In the genomic region with DNA sequence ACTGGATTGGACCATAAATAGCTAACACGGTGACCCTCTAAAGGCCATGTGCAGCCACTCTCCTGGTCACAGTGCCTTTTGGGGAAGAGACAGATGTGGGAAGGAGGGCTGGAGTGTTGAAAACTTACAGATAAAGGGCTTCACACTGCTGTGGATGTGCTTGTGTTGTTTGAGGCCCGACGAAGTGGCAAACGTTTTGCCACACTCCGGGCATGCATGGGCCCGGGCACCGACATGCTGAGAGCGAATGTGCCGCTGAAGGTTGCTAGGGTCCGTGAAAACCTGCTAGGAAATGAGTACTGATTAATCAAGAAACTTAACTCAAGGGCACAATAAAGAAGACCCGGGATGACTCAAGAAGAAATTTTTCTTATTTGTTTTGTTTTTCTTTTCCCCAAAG, we compare ENCODE assay signal across 1 cellular context.
TF ChIP-seq lines count a peak whose summit lies in the region.

No MANE protein-coding gene starts in this region.

TF ChIP-seq in H1, 55 proteins besides CTCF, POLR2A, EP300 and RAD21 (continued from another document):
- no peak for TF ChIP-seq ATF2 (IDR thresholded peaks at IDR 0.05; ENCODE audit: low read length)
- TF ChIP-seq RFX5 (IDR thresholded peaks at IDR 0.05; ENCODE audit: borderline replicate concordance, low read depth, low read length), result no peak
- no peak for TF ChIP-seq MAFK (IDR thresholded peaks at IDR 0.05; ENCODE audit: low read depth, low read length)
- no peak for TF ChIP-seq RXRA (IDR thresholded peaks at IDR 0.05; ENCODE audit: insufficient read depth, low read depth, low read length)
- no peak for TF ChIP-seq CBX8 (IDR thresholded peaks at IDR 0.05; ENCODE audit: borderline replicate concordance, low read depth, low read length)
- TF ChIP-seq SIRT6 (IDR thresholded peaks at IDR 0.05; ENCODE audit: low read length), result no peak
- TF ChIP-seq KDM1A (IDR thresholded peaks at IDR 0.05; ENCODE audit: borderline replicate concordance, low read length), result no peak
